21 cellular contexts compared by ENCODE assay signal in genomic region chr4:95507147-95507546, GRCh38. TPM values are rescaled to one million over a fixed set of nuclear protein-coding genes. Genes with fewer than 3 reads are reported as not detected.
DNase-seq lines count a peak whose midpoint lies in the region; ATAC-seq and TF ChIP-seq lines count a peak whose summit lies in the region.
"Had no signal": no experiment of that assay in that cellular context is flagged by ENCODE, and none has a peak within 500 bp of the region (broad histone marks: within the 10 kb centered on the region; RNA-seq: fewer than 3 reads in every experiment).

No MANE protein-coding gene starts in this region.

- no peak overlapping the region for H4K5ac ChIP-seq in IMR-90 (ENCODE audit: low read depth, low read length)

- dilution Hi-C loops in IMR-90 (cut with HindIII; ENCODE audit: low sequenced_read_pairs, unreplicated experiment) = no loop called here

- no peak overlapping the region for H3K9ac ChIP-seq in IMR-90 (ENCODE audit: low read depth, low read length)
- H3K9ac ChIP-seq: GM23248 had no signal

- no peak overlapping the region for H2BK20ac ChIP-seq in IMR-90 (ENCODE audit: low read depth, low read length)

- H3K18ac ChIP-seq in IMR-90 (ENCODE audit: low read depth, low read length) = no peak overlapping the region

- H4K8ac ChIP-seq in IMR-90 (ENCODE audit: low read depth in 2 of 2, low read length in 2 of 2) = no peak overlapping the region

- no peak overlapping the region for H3K4me3 Mint-ChIP-seq in T-cell
- H3K4me3 Mint-ChIP-seq: IgD-negative memory B cell had no signal

- no peaks in the 10 kb centered on the region for H3K27me3 ChIP-seq in IMR-90 (ENCODE audit: control insufficient read depth, insufficient read depth, low read length)
- no peaks in the 10 kb centered on the region for H3K27me3 ChIP-seq in SJSA1 (replicated peaks)
- H3K27me3 ChIP-seq in brain microvascular endothelial cell (replicated peaks) = no peaks in the 10 kb centered on the region

- peak; percentile 54 for ATAC-seq in IMR-90 (ENCODE audit: low read depth)
- no peak for ATAC-seq in T-cell (replicated peaks in 1 of 4)
- ATAC-seq in HG03196 (IDR thresholded peaks at IDR 0.05; ENCODE audit: unreplicated experiment) = no peak

- no peak for TF ChIP-seq RAD21 in IMR-90 (IDR thresholded peaks at IDR 0.05; ENCODE audit: low read length)

- H3K27ac Mint-ChIP-seq in T-cell = no peak overlapping the region
- H3K27ac Mint-ChIP-seq: IgD-negative memory B cell had no signal

- H3K14ac ChIP-seq in IMR-90 (replicated peaks; ENCODE audit: low read depth, low read length) = no peak overlapping the region

- no peaks in the 10 kb centered on the region for H3K36me3 ChIP-seq in IMR-90 (ENCODE audit: control insufficient read depth, insufficient read depth, low read length)
- no peaks in the 10 kb centered on the region for H3K36me3 ChIP-seq in SJSA1
- no peaks in the 10 kb centered on the region for H3K36me3 ChIP-seq in brain microvascular endothelial cell (replicated peaks)

- intact Hi-C loops in IMR-90 (cut with micrococcal nuclease) = no loop called here

- no TSS peak for BruUV-seq in IMR-90 (replicated peaks; lab: Mats Ljungman, UMichigan)

- no peak for TF ChIP-seq CTCF in IMR-90 (conservative IDR thresholded peaks at IDR 0.05; ENCODE audit: low read depth, low read length)
- TF ChIP-seq CTCF in choroid plexus epithelial cell (conservative IDR thresholded peaks at IDR 0.05; ENCODE audit: low read depth, low read length) = no peak
- no peak for TF ChIP-seq CTCF in brain microvascular endothelial cell (IDR thresholded peaks at IDR 0.05; ENCODE audit: low read depth, low read length, missing control alignments)

- H3K4me2 ChIP-seq in IMR-90 (ENCODE audit: low read depth, low read length) = no peak overlapping the region

- H4K20me1 ChIP-seq in IMR-90 (ENCODE audit: insufficient read depth, low read length) = no peaks in the 10 kb centered on the region

- H2BK5ac ChIP-seq in IMR-90 (ENCODE audit: low read depth, low read length, poor library complexity, severe bottlenecking) = no peak overlapping the region

- in situ Hi-C loops in IMR-90 (cut with MboI; ENCODE audit: low sequenced_read_pairs) = no loop called here
- in situ Hi-C loops in brain microvascular endothelial cell (cut with HindIII; ENCODE audit: low pct_ligation_motif_present, low sequenced_read_pairs) = no loop called here

- H3K4ac ChIP-seq in IMR-90 (ENCODE audit: low read depth, low read length) = peak overlapping the region; percentile 40; the same call in 1 of the 2 replicates

- no peak overlapping the region for H2AK9ac ChIP-seq in IMR-90 (replicated peaks; ENCODE audit: low read depth, low read length, poor library complexity)

- no peaks in the 10 kb centered on the region for H3K9me1 ChIP-seq in IMR-90 (ENCODE audit: insufficient read depth, low read length)

- H4K91ac ChIP-seq in IMR-90 (ENCODE audit: insufficient read depth, low read depth, low read length) = peak overlapping the region; percentile 70; the same call in 1 of the 2 replicates

- CTCF ChIA-PET in IMR-90 (lab: Yijun Ruan, JAX) (no interaction called here), T-cell (lab: Charles Lee) (no interaction called here)

- no peak overlapping the region for H3K23ac ChIP-seq in IMR-90 (ENCODE audit: low read depth, low read length)

- no peaks in the 10 kb centered on the region for H3K4me1 Mint-ChIP-seq in T-cell
- H3K4me1 Mint-ChIP-seq: IgD-negative memory B cell had no signal

- H3K27me3 Mint-ChIP-seq in T-cell = no peaks in the 10 kb centered on the region
- H3K27me3 Mint-ChIP-seq: IgD-negative memory B cell had no signal

- WGBS in IMR-90 (ENCODE audit: extremely low coverage in 2 of 2, insufficient read length in 1 of 2), 2 experiments = no CpG with 5 or more reads among the region's 1 CpG

- no peak overlapping the region for H2AK5ac ChIP-seq in IMR-90 (ENCODE audit: low read depth, low read length)

- no peak overlapping the region for H3K27ac ChIP-seq in IMR-90 (ENCODE audit: insufficient read depth, low read length)
- peak overlapping the region; percentile 39 for H3K27ac ChIP-seq in SJSA1
- H3K27ac ChIP-seq in brain microvascular endothelial cell = no peak overlapping the region
- H3K27ac ChIP-seq: GM23248 had no signal

- H3K4me3 ChIP-seq in IMR-90 (ENCODE audit: insufficient read depth, low read depth, low read length) (no peak overlapping the region), SJSA1 (no peak overlapping the region), choroid plexus epithelial cell (ENCODE audit: low read depth, low read length) (no peak overlapping the region), brain microvascular endothelial cell (ENCODE audit: low read depth, low read length) (no peak overlapping the region)
- H3K4me3 ChIP-seq: GM23248 had no signal

- H2AFZ ChIP-seq in IMR-90 (replicated peaks; ENCODE audit: low read length, poor library complexity) = no peak overlapping the region
- H2AFZ ChIP-seq: GM23248 had no signal

- H3K36me3 Mint-ChIP-seq in T-cell = no peaks in the 10 kb centered on the region
- H3K36me3 Mint-ChIP-seq: IgD-negative memory B cell had no signal

- no peak for TF ChIP-seq POLR2A in IMR-90 (IDR thresholded peaks at IDR 0.05; ENCODE audit: low read depth, low read length)

- H2BK15ac ChIP-seq in IMR-90 (ENCODE audit: low read depth, low read length) = no peak overlapping the region

- DNase-seq in IMR-90 = no peak
- peak in 1 of 2 experiments; percentile 52 for DNase-seq in SJSA1 (ENCODE audit: low read depth in 1 of 2, low spot score in 2 of 2)
- DNase-seq in choroid plexus epithelial cell (ENCODE audit: low read depth) = peak; percentile 18
- peak; percentile 54 for DNase-seq in myocyte (ENCODE audit: low read depth)
- DNase-seq in T-cell = no peak
- no peak for DNase-seq in NK-92 (lab: John Stamatoyannopoulos, UW; ENCODE audit: unreplicated experiment)
- DNase-seq in brain microvascular endothelial cell = no peak
- DNase-seq: Caco-2, DMS79, GM23248, Kasumi-1, NCI-H1105 treated with DMSO at 0.1 percent for 48 hours, NCI-H1694 treated with DMSO at 0.1 percent for 48 hours, NCI-H2107, NCI-H446, OCI-M1, RPMI8226, T-helper 1 cell had no signal

- H3K9me3 ChIP-seq in IMR-90 (ENCODE audit: control insufficient read depth, insufficient read depth, low read length) (no peaks in the 10 kb centered on the region), SJSA1 (replicated peaks) (no peaks in the 10 kb centered on the region; the same call in 1 of the 2 replicates)
- H3K9me3 ChIP-seq: Caco-2 had no signal

- H3K4me1 ChIP-seq in IMR-90 (ENCODE audit: control insufficient read depth, insufficient read depth, low read length) (no peaks in the 10 kb centered on the region; the same call in 1 of the 2 replicates), SJSA1 (replicated peaks) (peaks cover 42% of the 10 kb centered on the region)

- H3K9me3 Mint-ChIP-seq in T-cell = no peaks in the 10 kb centered on the region
- H3K9me3 Mint-ChIP-seq: IgD-negative memory B cell had no signal

- POLR2A ChIA-PET in IMR-90 (lab: Charles Lee; ENCODE audit: unreplicated experiment) (no interaction called here), T-cell (lab: Charles Lee) (no interaction called here)

- H2BK120ac ChIP-seq in IMR-90 (ENCODE audit: low read depth, low read length) = peak overlapping the region; percentile 64

- no peak overlapping the region; the same call in 1 of the 2 replicates for H3K56ac ChIP-seq in IMR-90 (ENCODE audit: extremely low read depth, insufficient read depth, low read length)

- H3K79me1 ChIP-seq in IMR-90 (ENCODE audit: low read depth in 1 of 2, low read length in 2 of 2) = no peaks in the 10 kb centered on the region

TF ChIP-seq in IMR-90, 13 proteins besides CTCF, POLR2A, EP300 and RAD21:
- TF ChIP-seq BHLHE40 (IDR thresholded peaks at IDR 0.05; ENCODE audit: low read depth, low read length) (no peak), CHD1 (IDR thresholded peaks at IDR 0.05; ENCODE audit: low read depth, low read length) (no peak), ELK1 (IDR thresholded peaks at IDR 0.05; ENCODE audit: borderline replicate concordance, low read depth, low read length) (no peak), CEBPB (IDR thresholded peaks at IDR 0.05; ENCODE audit: low read depth, low read length) (no peak), NFE2L2 (IDR thresholded peaks at IDR 0.05; ENCODE audit: low read depth, low read length) (no peak), RCOR1 (IDR thresholded peaks at IDR 0.05; ENCODE audit: insufficient replicate concordance, low read length) (no peak), SMC3 (IDR thresholded peaks at IDR 0.05; ENCODE audit: low read depth, low read length) (no peak), USF2 (IDR thresholded peaks at IDR 0.05; ENCODE audit: low read depth, low read length) (no peak), MAZ (IDR thresholded peaks at IDR 0.05; ENCODE audit: borderline replicate concordance, low read depth, low read length) (no peak), RFX5 (IDR thresholded peaks at IDR 0.05; ENCODE audit: low read depth, low read length) (no peak), MAFK (IDR thresholded peaks at IDR 0.05; ENCODE audit: low read depth, low read length) (no peak), MXI1 (IDR thresholded peaks at IDR 0.05; ENCODE audit: borderline replicate concordance, low read depth, low read length) (no peak), FOS (IDR thresholded peaks at IDR 0.05; ENCODE audit: low read depth, low read length) (no peak)

RNA-seq across cellular contexts. Expression of gene UNC5C, which starts 41.6 kb away (rescaled TPM):
- total RNA-seq in IMR-90 (2012; rRNA removed) = under 0.01 TPM in 1 of 2 replicates, not detected in the other
- polyA plus RNA-seq in IMR-90 (2012; rRNA removed) = under 0.01 TPM in 1 of 2 replicates, not detected in the other
- not detected in 2 replicates for polyA plus RNA-seq in IMR-90 (2012; cell fraction: cytosol; rRNA removed)
- not detected in 2 replicates for polyA plus RNA-seq in IMR-90 (2012; cell fraction: nucleus; rRNA removed; ENCODE audit: low replicate concordance)
- total RNA-seq in SJSA1 (2014; rRNA removed; shearing (Covaris generic)) = 0.03 TPM in 1 of 2 replicates, not detected in the other
- 0.31 and 0.35 TPM in 2 replicates for total RNA-seq in myocyte
- 1.5 TPM for polyA plus RNA-seq in myocyte (2012)
- total RNA-seq in T-cell = not detected
- total RNA-seq: Caco-2, GM23248, HT-29 had no signal
- polyA plus RNA-seq: GM23248, IgD-negative memory B cell had no signal

Comparison
In these comparisons a context has a peak if more than half of its experiments do, and no peak if none do; other contexts are left out.
1. DNase-seq: peak in choroid plexus epithelial cell (single experiment) and myocyte (single experiment); none in IMR-90 (single experiment), T-cell (0 of 34), NK-92 (single experiment) and brain microvascular endothelial cell (single experiment).